ENCODE assay signal across 12 cellular contexts in the genomic region with DNA sequence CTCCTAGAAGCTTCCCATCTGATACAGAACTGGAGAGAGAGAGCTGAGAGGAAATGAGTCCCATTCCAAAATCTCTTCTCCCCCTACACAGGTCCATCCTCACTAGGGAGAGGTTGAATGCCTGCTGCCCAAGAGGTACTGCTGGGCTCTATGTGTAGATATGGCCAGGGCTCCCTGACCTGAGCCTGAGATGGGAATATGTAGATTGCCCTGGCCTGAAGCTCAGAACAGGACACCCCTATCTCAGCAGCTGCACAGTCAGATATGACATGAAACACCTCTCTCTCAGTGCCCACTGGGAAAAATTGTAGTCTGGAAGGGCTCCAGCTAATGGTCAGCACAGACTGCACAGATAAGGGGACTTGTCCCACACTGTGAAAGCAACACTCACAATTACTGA. TPM values are rescaled to one million over a fixed set of nuclear protein-coding genes. Genes with fewer than 3 reads are reported as not detected.
DNase-seq lines count a peak whose midpoint lies in the region; ATAC-seq and TF ChIP-seq lines count a peak whose summit lies in the region.
"Had no signal": no experiment of that assay in that cellular context is flagged by ENCODE, and none has a peak within 500 bp of the region (broad histone marks: within the 10 kb centered on the region; RNA-seq: fewer than 3 reads in every experiment).

No MANE protein-coding gene starts in this region.

- peaks cover 4% of the 10 kb centered on the region for H3K4me1 ChIP-seq in fibroblast of lung (ENCODE audit: control insufficient read depth, extremely low read depth, insufficient read depth, low read length)
- peaks cover 18% of the 10 kb centered on the region for H3K4me1 ChIP-seq in rectal smooth muscle tissue (ENCODE audit: control insufficient read depth, insufficient read depth, low read length)

- no peaks in the 10 kb centered on the region for H3K79me2 ChIP-seq in fibroblast of lung (ENCODE audit: control insufficient read depth, insufficient read depth, low read length)

- DNase-seq in OCI-M1 (lab: John Stamatoyannopoulos, UW) (peak; percentile 68), fibroblast of lung (ENCODE audit: low read depth in 2 of 2) (peak in 1 of 2 donors; percentile 13), superior temporal gyrus (ENCODE audit: extremely low spot score) (no peak)
- no peak for DNase-seq in effector CD4-positive, alpha-beta T cell
- DNase-seq: activated CD4-positive, alpha-beta T cell treated with anti-CD3 and anti-CD28 coated beads, Interleukin-2, amount 10 ng/mL, durations not matched to agents 7 days and 5 days; activated naive CD8-positive, alpha-beta T cell treated with anti-CD3 and anti-CD28 coated beads, Interleukin-2, amount 50 U/mL, for 24 hours; NCI-H1417 treated with DMSO at 0.1 percent for 48 hours had no signal

- peak overlapping the region; percentile 49 for H3K27ac ChIP-seq in fibroblast of lung (ENCODE audit: insufficient read depth, low read length)
- peak overlapping the region; percentile 71 for H3K27ac ChIP-seq in rectal smooth muscle tissue (ENCODE audit: low read depth, low read length)

- no peaks in the 10 kb centered on the region for H3K36me3 ChIP-seq in fibroblast of lung (ENCODE audit: control insufficient read depth, insufficient read depth, low read length)
- no peaks in the 10 kb centered on the region for H3K36me3 ChIP-seq in rectal smooth muscle tissue (ENCODE audit: control insufficient read depth, insufficient read depth, low read length)

- H2AFZ ChIP-seq in fibroblast of lung (ENCODE audit: low read length), result no peak overlapping the region

- TF ChIP-seq CTCF in fibroblast of lung (conservative IDR thresholded peaks at IDR 0.05 in 1 of 2, IDR thresholded peaks at IDR 0.05 in 1 of 2; ENCODE audit: low read depth in 1 of 2, low read length in 2 of 2), result no peak

- H3K9me3 ChIP-seq in fibroblast of lung (ENCODE audit: control insufficient read depth, insufficient read depth, low read depth, low read length), result no peaks in the 10 kb centered on the region

- H4K20me1 ChIP-seq in fibroblast of lung (ENCODE audit: control insufficient read depth, extremely low read depth, insufficient read depth, low read length), result no peaks in the 10 kb centered on the region

- no peaks in the 10 kb centered on the region for H3K27me3 ChIP-seq in fibroblast of lung (ENCODE audit: control insufficient read depth, insufficient read depth, low read length)
- H3K27me3 ChIP-seq in rectal smooth muscle tissue (ENCODE audit: control insufficient read depth, insufficient read depth, low read length), result no peaks in the 10 kb centered on the region

- ATAC-seq in HG02884 (IDR thresholded peaks at IDR 0.05; ENCODE audit: unreplicated experiment), result no peak
- ATAC-seq: activated naive CD8-positive, alpha-beta T cell treated with anti-CD3 and anti-CD28 coated beads, Interleukin-2, amount 50 U/mL, for 24 hours had no signal

- H3K4me3 ChIP-seq in fibroblast of lung (replicated peaks in 1 of 4; ENCODE audit: control extremely low read depth in 1 of 4, insufficient read depth in 1 of 4, low read depth in 3 of 4, low read length in 4 of 4), result no peak overlapping the region
- no peak overlapping the region for H3K4me3 ChIP-seq in rectal smooth muscle tissue (ENCODE audit: low read length)

- no peak overlapping the region for H3K4me2 ChIP-seq in fibroblast of lung (ENCODE audit: extremely low read depth, insufficient read depth, low read length)

- H3K9ac ChIP-seq in fibroblast of lung (ENCODE audit: insufficient read depth, low read length) (no peak overlapping the region), rectal smooth muscle tissue (ENCODE audit: low read length) (no peak overlapping the region)

RNA-seq across cellular contexts. Expression of a gene that starts 3.1 kb away (rescaled TPM):
- under 0.01 TPM in 1 of 2 replicates, not detected in the other for total RNA-seq in fibroblast of lung
- polyA plus RNA-seq in fibroblast of lung, result not detected in 2 replicates
- not detected in 2 replicates for polyA plus RNA-seq in fibroblast of lung (2012)
- not detected in 2 replicates for polyA minus RNA-seq in fibroblast of lung (ENCODE audit: low replicate concordance)
- total RNA-seq: activated CD4-positive, alpha-beta T cell treated with anti-CD3 and anti-CD28 coated beads, Interleukin-2, amount 10 ng/mL, durations not matched to agents 7 days and 5 days; glomerular endothelial cell; RPMI7951 had no signal
- polyA plus RNA-seq: neural cell had no signal

RNA-seq across cellular contexts. Expression of a gene that starts 17.7 kb away (rescaled TPM):
- total RNA-seq in fibroblast of lung, result 21.8 and 25.8 TPM in 2 replicates
- polyA plus RNA-seq in fibroblast of lung, result 12.8 and 71.4 TPM in 2 replicates
- polyA plus RNA-seq in fibroblast of lung (2012), result 10.2 and 43.5 TPM in 2 replicates
- 2.6 and 2.9 TPM in 2 replicates for polyA minus RNA-seq in fibroblast of lung (ENCODE audit: low replicate concordance)
- polyA plus RNA-seq: neural cell had no signal

RNA-seq across cellular contexts. Expression of a gene that starts 39.7 kb away (rescaled TPM):
- 27.7 and 32.7 TPM in 2 replicates for total RNA-seq in fibroblast of lung
- 18.3 and 23.5 TPM in 2 replicates for polyA plus RNA-seq in fibroblast of lung
- 13.2 and 14.9 TPM in 2 replicates for polyA plus RNA-seq in fibroblast of lung (2012)
- 1.4 and 4.3 TPM in 2 replicates for polyA minus RNA-seq in fibroblast of lung (ENCODE audit: low replicate concordance)

RNA-seq across cellular contexts. Expression of a gene that starts 46.9 kb away (rescaled TPM):
- total RNA-seq in fibroblast of lung, result 23.6 and 33.5 TPM in 2 replicates
- 30.5 and 62.9 TPM in 2 replicates for polyA plus RNA-seq in fibroblast of lung
- polyA plus RNA-seq in fibroblast of lung (2012), result 21.6 and 39.1 TPM in 2 replicates
- 2.1 and 3.5 TPM in 2 replicates for polyA minus RNA-seq in fibroblast of lung (ENCODE audit: low replicate concordance)
